ENCODE assay signal across 26 cellular contexts in the genomic region with DNA sequence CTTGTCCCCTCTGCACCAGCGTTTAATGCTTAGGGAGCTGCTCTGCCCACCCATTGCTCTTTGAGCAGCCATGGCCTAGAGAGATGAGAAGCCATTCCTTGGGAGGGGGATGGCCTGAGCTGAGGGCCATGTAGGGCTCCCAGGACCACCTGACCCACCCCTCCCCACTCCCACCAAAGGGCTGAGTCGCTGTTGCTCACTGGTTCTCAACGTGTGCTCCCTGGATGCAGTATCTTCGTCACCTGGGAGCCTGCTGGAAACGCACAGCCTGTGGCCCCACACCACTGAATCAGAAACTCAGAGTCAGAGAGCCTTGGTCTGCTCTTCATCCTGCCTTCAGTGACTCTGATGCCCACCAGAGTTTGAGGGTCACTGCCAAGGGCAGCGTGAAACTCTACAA. TPM values are rescaled to one million over a fixed set of nuclear protein-coding genes. Genes with fewer than 3 reads are reported as not detected.
"Had no signal": no experiment of that assay in that cellular context is flagged by ENCODE, and none has a peak within 500 bp of the region (broad histone marks: within the 10 kb centered on the region; RNA-seq: fewer than 3 reads in every experiment).

No MANE protein-coding gene starts in this region.

- H3K27ac ChIP-seq: KMS-11, PC-9, Peyer's patch, SJCRH30 had no signal

- H3K9me3 ChIP-seq: Peyer's patch, SJCRH30 had no signal

- H3K4me1 ChIP-seq: Peyer's patch had no signal

- H3K4me3 ChIP-seq: K562, PC-9, Peyer's patch, SJCRH30 had no signal

- H3K9me3 Mint-ChIP-seq: IgD-negative memory B cell had no signal

- H3K4me3 Mint-ChIP-seq: IgD-negative memory B cell had no signal

- H2AFZ ChIP-seq: PC-9 had no signal

- H3K27me3 ChIP-seq: Peyer's patch, SJCRH30 had no signal

- H3K27ac Mint-ChIP-seq: IgD-negative memory B cell had no signal

- ATAC-seq: K562, Right ventricle myocardium inferior, SK-N-SH treated with all-trans-retinoic acid at 6 μM for 48 hours had no signal

- FAIRE-seq: K562 had no signal

- H3K36me3 ChIP-seq: Peyer's patch, SJCRH30 had no signal

- H3K4me2 ChIP-seq: KMS-11, PC-9 had no signal

- H3K9ac ChIP-seq: KMS-11 had no signal

- DNase-seq: Kasumi-1, MM.1S, NCI-H1092 treated with DMSO at 0.1 percent for 48 hours, NCI-H1436, NCI-H187, NCI-H2029, NCI-H2081 treated with DMSO at 0.1 percent for 48 hours, NCI-H2171, NCI-H226, NCI-H446, NCI-H510A, NCI-H524 treated with DMSO at 0.1 percent for 48 hours, NCI-H69, NCI-H774, OCI-M1, PC-9, SHP77 treated with DMSO at 0.1 percent for 48 hours, SJCRH30 had no signal

RNA-seq across cellular contexts. Expression of a gene that starts 37.0 kb away (rescaled TPM):
- total RNA-seq: K562, M059J, Right ventricle myocardium inferior, RPMI7951, SJCRH30 had no signal
- polyA plus RNA-seq: IgD-negative memory B cell, K562 had no signal
